Comparison of ENCODE assay signal across 12 cellular contexts in genomic region chr17:4663711-4664110, GRCh38. TPM values are rescaled to one million over a fixed set of nuclear protein-coding genes. Genes with fewer than 3 reads are reported as not detected.
"Had no signal": no experiment of that assay in that cellular context is flagged by ENCODE, and none has a peak within 500 bp of the region (broad histone marks: within the 10 kb centered on the region; RNA-seq: fewer than 3 reads in every experiment).

No MANE protein-coding gene starts in this region.

- H3K4me3 ChIP-seq: GM23248, GM23338, HAP-1 had no signal

- H3K9ac ChIP-seq: GM23248 had no signal

- DNase-seq: GM23248, GOT3, H7, H9, HCEC 1CT, HFFc6 had no signal

- H3K36me3 ChIP-seq: HAP-1 had no signal

- H3K9me3 ChIP-seq: HAP-1 had no signal

- ATAC-seq: HCT116 had no signal

- H2AFZ ChIP-seq: GM23248, GM23338 had no signal

- H3K27ac ChIP-seq: GM23248 had no signal

- FAIRE-seq: H1, H54 had no signal

- H3K4me2 ChIP-seq: GM23338 had no signal

RNA-seq across cellular contexts. Expression of gene ALOX15, which starts 22.2 kb away (rescaled TPM):
- total RNA-seq: GM23248, H4, HFFc6 had no signal
- polyA plus RNA-seq: GM23248 had no signal
